ENCODE assay signal across 10 cellular contexts in the genomic region with DNA sequence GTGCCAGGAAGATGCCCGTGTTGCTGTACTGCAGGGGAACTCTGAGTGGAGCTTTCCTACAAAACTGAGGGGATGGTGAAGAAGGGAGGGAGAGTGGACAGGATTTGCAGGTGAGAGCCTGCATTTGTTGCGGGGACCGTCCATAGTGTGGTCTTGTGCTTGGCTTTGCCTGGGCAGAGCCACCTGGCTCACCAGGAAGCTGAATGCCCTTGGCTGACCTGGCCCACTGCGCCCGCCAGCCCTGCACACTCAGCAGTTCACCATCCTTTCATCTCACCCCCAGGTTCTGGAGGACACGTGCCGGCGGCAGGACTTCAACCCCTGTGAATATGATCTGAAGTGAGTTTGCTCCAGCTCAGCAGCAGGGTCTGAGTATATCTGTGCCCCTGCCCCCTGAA. TPM values are rescaled to one million over a fixed set of nuclear protein-coding genes. Genes with fewer than 3 reads are reported as not detected.
DNase-seq lines count a peak whose midpoint lies in the region; ATAC-seq, FAIRE-seq and TF ChIP-seq lines count a peak whose summit lies in the region.
"Had no signal": no experiment of that assay in that cellular context is flagged by ENCODE, and none has a peak within 500 bp of the region (broad histone marks: within the 10 kb centered on the region; RNA-seq: fewer than 3 reads in every experiment).

No MANE protein-coding gene starts in this region.

- H3K4me1 ChIP-seq in iPS-18a (ENCODE audit: control insufficient read depth, low read depth, low read length) (peaks cover 4% of the 10 kb centered on the region), right atrium auricular region (peaks cover 0 to 20% of the 10 kb centered on the region in 2 donors), kidney (ENCODE audit: control insufficient read depth in 1 of 2, insufficient read depth in 1 of 2, low read depth in 1 of 2, low read length in 2 of 2) (peaks cover 11 to 12% of the 10 kb centered on the region in 2 donors)

- H3K36me3 ChIP-seq in iPS-18a (ENCODE audit: control insufficient read depth, low read depth, low read length) (peaks cover 10% of the 10 kb centered on the region), right atrium auricular region (peaks cover 6% of the 10 kb centered on the region), kidney (ENCODE audit: control insufficient read depth in 1 of 2, insufficient read depth in 2 of 2, low read length in 2 of 2) (no peaks in the 10 kb centered on the region)

- no peak for ATAC-seq in WTC11
- no peak for ATAC-seq in stimulated activated naive B cell treated with anti-CD40 and anti-IgM and Interleukin-4, amounts not matched to agents 10 μg/mL and 1 μg/mL and 100 μg/mL, for 72 hours (replicated peaks)

- H3K36me3 Mint-ChIP-seq in activated T-cell treated with anti-CD3 and anti-CD28 coated beads, Interleukin-2, amount 50 U/mL, for 24 hours (ENCODE audit: low read depth), result peaks cover 38% of the 10 kb centered on the region
- H3K36me3 Mint-ChIP-seq in WTC11, result peaks cover 11% of the 10 kb centered on the region
- peaks cover 16 to 27% of the 10 kb centered on the region in 2 donors for H3K36me3 Mint-ChIP-seq in stimulated activated naive B cell treated with anti-CD40 and anti-IgM and Interleukin-4, amounts not matched to agents 10 μg/mL and 1 μg/mL and 100 μg/mL, for 72 hours

- POLR2A ChIA-PET in WTC11 (lab: Charles Lee), result interaction anchor here (0.9 kb wide), 1 partner anchor 68 kb away, joined by 3 read pairs; the partner anchor contains the start of gene PCYT2

- H3K27me3 ChIP-seq in iPS-18a (ENCODE audit: control insufficient read depth, insufficient read depth, low read length) (peaks cover 21% of the 10 kb centered on the region), right atrium auricular region (no peaks in the 10 kb centered on the region)

- intact Hi-C loops in kidney (cut with DNase I), result no loop called here

- no peaks in the 10 kb centered on the region for H3K9me3 Mint-ChIP-seq in activated T-cell treated with anti-CD3 and anti-CD28 coated beads, Interleukin-2, amount 50 U/mL, for 24 hours
- H3K9me3 Mint-ChIP-seq in WTC11, result peaks cover 8% of the 10 kb centered on the region
- no peaks in the 10 kb centered on the region for H3K9me3 Mint-ChIP-seq in stimulated activated naive B cell treated with anti-CD40 and anti-IgM and Interleukin-4, amounts not matched to agents 10 μg/mL and 1 μg/mL and 100 μg/mL, for 72 hours

- H3K4me3 Mint-ChIP-seq in activated T-cell treated with anti-CD3 and anti-CD28 coated beads, Interleukin-2, amount 50 U/mL, for 24 hours, result peak overlapping the region; percentile 80
- H3K4me3 Mint-ChIP-seq in WTC11, result peak overlapping the region; percentile 75
- H3K4me3 Mint-ChIP-seq in stimulated activated naive B cell treated with anti-CD40 and anti-IgM and Interleukin-4, amounts not matched to agents 10 μg/mL and 1 μg/mL and 100 μg/mL, for 72 hours, result peak overlapping the region; percentile 78 to 99

- FAIRE-seq in kidney (lab: Jason Lieb, UNC), result no peak

- CTCF ChIA-PET in WTC11 (lab: Charles Lee), result interaction anchor here (1.1 to 1.8 kb wide), 3 partner anchors 17 to 41 kb away, joined by 3 to 5 read pairs (median 3); no protein-coding TSS in a partner anchor

- TF ChIP-seq CTCF in WTC11 (IDR thresholded peaks at IDR 0.05) (no peak), right atrium auricular region (IDR thresholded peaks at IDR 0.05) (no peak), kidney (IDR thresholded peaks at IDR 0.05; ENCODE audit: borderline replicate concordance, extremely low read depth, insufficient read depth) (no peak)

- no peaks in the 10 kb centered on the region for H3K27me3 Mint-ChIP-seq in activated T-cell treated with anti-CD3 and anti-CD28 coated beads, Interleukin-2, amount 50 U/mL, for 24 hours
- peaks cover 30% of the 10 kb centered on the region for H3K27me3 Mint-ChIP-seq in WTC11 (ENCODE audit: low read depth)
- peaks cover 0 to 4% of the 10 kb centered on the region in 2 donors for H3K27me3 Mint-ChIP-seq in stimulated activated naive B cell treated with anti-CD40 and anti-IgM and Interleukin-4, amounts not matched to agents 10 μg/mL and 1 μg/mL and 100 μg/mL, for 72 hours

- DNase-seq in activated T-cell treated with anti-CD3 and anti-CD28 coated beads, Interleukin-2, amount 50 U/mL, for 24 hours, result no peak
- DNase-seq in activated T-cell treated with anti-CD3 and anti-CD28 coated beads, Interleukin-2, amount 50 U/mL, for 1 hour, result no peak
- no peak for DNase-seq in WTC11 (ENCODE audit: low spot score)
- DNase-seq in stimulated activated naive B cell treated with anti-CD40 and anti-IgM and Interleukin-4, amounts not matched to agents 10 μg/mL and 1 μg/mL and 100 μg/mL, for 72 hours, result no peak
- no peak for DNase-seq in HPDE6-E6E7 (ENCODE audit: extremely low spot score)
- no peak for DNase-seq in right atrium auricular region (ENCODE audit: low spot score)
- DNase-seq in kidney, result no peak
- DNase-seq: hippocampal formation, OCI-M1 had no signal

- H3K27ac ChIP-seq in iPS-18a (ENCODE audit: low read length), result no peak overlapping the region
- H3K27ac ChIP-seq in right atrium auricular region, result no peak overlapping the region
- peak overlapping the region in 1 of 2 donors; percentile 22 for H3K27ac ChIP-seq in kidney (ENCODE audit: low read depth in 2 of 2, low read length in 2 of 2)

- H3K4me1 Mint-ChIP-seq in activated T-cell treated with anti-CD3 and anti-CD28 coated beads, Interleukin-2, amount 50 U/mL, for 24 hours (ENCODE audit: low read depth), result peaks cover 44% of the 10 kb centered on the region
- H3K4me1 Mint-ChIP-seq in WTC11, result peaks cover 6% of the 10 kb centered on the region; the same call in 1 of the 2 replicates
- H3K4me1 Mint-ChIP-seq in stimulated activated naive B cell treated with anti-CD40 and anti-IgM and Interleukin-4, amounts not matched to agents 10 μg/mL and 1 μg/mL and 100 μg/mL, for 72 hours, result peaks cover 36 to 53% of the 10 kb centered on the region in 2 donors

- peak overlapping the region; percentile 84 for H3K4me3 ChIP-seq in iPS-18a (ENCODE audit: low read length)
- no peak overlapping the region for H3K4me3 ChIP-seq in right atrium auricular region
- peak overlapping the region in 1 of 2 donors; percentile 69 for H3K4me3 ChIP-seq in kidney (ENCODE audit: low read length in 2 of 2)

- peak overlapping the region; percentile 76 for H3K27ac Mint-ChIP-seq in activated T-cell treated with anti-CD3 and anti-CD28 coated beads, Interleukin-2, amount 50 U/mL, for 24 hours
- H3K27ac Mint-ChIP-seq in WTC11, result no peak overlapping the region; the same call in 1 of the 2 replicates
- peak overlapping the region; percentile 57 for H3K27ac Mint-ChIP-seq in stimulated activated naive B cell treated with anti-CD40 and anti-IgM and Interleukin-4, amounts not matched to agents 10 μg/mL and 1 μg/mL and 100 μg/mL, for 72 hours

- no peaks in the 10 kb centered on the region for H3K9me3 ChIP-seq in iPS-18a (ENCODE audit: control insufficient read depth, low read depth, low read length)
- H3K9me3 ChIP-seq in right atrium auricular region, result no peaks in the 10 kb centered on the region
- no peaks in the 10 kb centered on the region for H3K9me3 ChIP-seq in kidney (ENCODE audit: control insufficient read depth in 1 of 2, low read length in 2 of 2)

- H3K9ac ChIP-seq in iPS-18a (ENCODE audit: low read length) (no peak overlapping the region), kidney (ENCODE audit: low read length in 2 of 2) (peak overlapping the region in 1 of 2 donors; percentile 8)

TF ChIP-seq in WTC11, 78 proteins besides CTCF, POLR2A, EP300 and RAD21 (continues in another document):
- TF ChIP-seq ZNF317 (CRISPR knock-in tag; IDR thresholded peaks at IDR 0.05; ENCODE audit: borderline replicate concordance, low read depth), result no peak
- TF ChIP-seq PRRX2 (CRISPR knock-in tag; IDR thresholded peaks at IDR 0.05), result no peak

RNA-seq across cellular contexts. Expression of gene ASPSCR1, which starts 1.5 kb away (rescaled TPM):
- total RNA-seq in WTC11 (2021) (60.4 to 71.9 TPM (median 67.8 TPM) in 3 replicates), right atrium auricular region (10 to 100 TPM; 14.1 to 18.8 TPM), kidney (35.2 TPM)
- 57.5 TPM for polyA plus RNA-seq in kidney (ENCODE audit: insufficient read depth, low read depth, low replicate concordance)

RNA-seq across cellular contexts. Expression of gene NOTUM, which starts 17.9 kb away (rescaled TPM):
- total RNA-seq in WTC11 (2021) (1.2 to 1.9 TPM (median 1.7 TPM) in 3 replicates), right atrium auricular region (under 1 TPM in 1 of 2 donors, not detected in 1; 0.35 TPM), kidney (not detected)
- not detected for polyA plus RNA-seq in kidney (ENCODE audit: insufficient read depth, low read depth, low replicate concordance)

RNA-seq across cellular contexts. Expression of gene MYADML2, which starts 31.9 kb away (rescaled TPM):
- total RNA-seq in WTC11 (2021), result 0.44 to 0.62 TPM (median 0.46 TPM) in 3 replicates
- total RNA-seq in right atrium auricular region, result 1 to 10 TPM in 1 of 2 donors, under 1 TPM in 1; 0.55 to 1.4 TPM
- total RNA-seq in kidney, result not detected
- polyA plus RNA-seq in kidney (ENCODE audit: insufficient read depth, low read depth, low replicate concordance), result not detected

RNA-seq across cellular contexts. Expression of gene PYCR1, which starts 41.8 kb away (rescaled TPM):
- total RNA-seq in WTC11 (2021) (144 to 188 TPM (median 164 TPM) in 3 replicates), right atrium auricular region (10 to 100 TPM in 1 of 2 donors, 1 to 10 TPM in 1; 8.3 to 10.2 TPM), kidney (14.2 TPM)
- polyA plus RNA-seq in kidney (ENCODE audit: insufficient read depth, low read depth, low replicate concordance), result 7.9 TPM

RNA-seq across cellular contexts. Expression of gene CENPX, which starts 43.8 kb away (rescaled TPM):
- total RNA-seq in WTC11 (2021) (107 to 121 TPM (median 110 TPM) in 3 replicates), right atrium auricular region (10 to 100 TPM; 36.5 to 47.6 TPM), kidney (36.9 TPM)
- polyA plus RNA-seq in kidney (ENCODE audit: insufficient read depth, low read depth, low replicate concordance), result 93.2 TPM
